In genomic region chr3:73036694-73037368, GRCh38 we compare ENCODE assay signal across 14 cellular contexts. TPM values are rescaled to one million over a fixed set of nuclear protein-coding genes. Genes with fewer than 3 reads are reported as not detected.
DNase-seq lines count a peak whose midpoint lies in the region; ATAC-seq, FAIRE-seq and TF ChIP-seq lines count a peak whose summit lies in the region.
"Had no signal": no experiment of that assay in that cellular context is flagged by ENCODE, and none has a peak within 500 bp of the region (broad histone marks: within the 10 kb centered on the region; RNA-seq: fewer than 3 reads in every experiment).

No MANE protein-coding gene starts in this region.

- H2AFZ ChIP-seq in HepG2 (ENCODE audit: low read length) (no peak overlapping the region), hepatocyte (no peak overlapping the region)

- POLR2A ChIA-PET in HepG2 (lab: Yijun Ruan, JAX) = no interaction called here
- POLR2A ChIA-PET in WTC11 (lab: Charles Lee) = interaction anchor here (0.5 kb wide), 1 partner anchor 98 kb away, joined by 3 read pairs; no protein-coding TSS in a partner anchor
- POLR2A ChIA-PET in HEK293T (lab: Yijun Ruan, JAX) = no interaction called here

- H3K9me2 ChIP-seq in hepatocyte (replicated peaks; ENCODE audit: insufficient read depth) = no peaks in the 10 kb centered on the region

- H3K4me1 ChIP-seq in HepG2 (ENCODE audit: insufficient read depth, low read length) = peaks cover 96% of the 10 kb centered on the region
- peaks cover 0 to 40% (median 10%) of the 10 kb centered on the region in 4 donors for H3K4me1 ChIP-seq in right lobe of liver
- peaks cover 12% of the 10 kb centered on the region for H3K4me1 ChIP-seq in hepatocyte (ENCODE audit: insufficient read depth)

- H3K36me3 Mint-ChIP-seq in WTC11 = no peaks in the 10 kb centered on the region

- H3K27ac Mint-ChIP-seq in WTC11 = peak overlapping the region; percentile 77; the same call in 1 of the 2 replicates

- WGBS in HepG2 (ENCODE audit: low lambda C conversion rate) = 82% methylated on average over 3 of the region's 3 CpGs
- WGBS in right lobe of liver (ENCODE audit: insufficient coverage, low coverage, low lambda C conversion rate, missing lambda C conversion rate) = 64% methylated on average over 3 of the region's 3 CpGs
- WGBS in hepatocyte (ENCODE audit: low lambda C conversion rate, missing lambda C conversion rate) = 57% methylated on average over 3 of the region's 3 CpGs

- H3K36me3 ChIP-seq in HepG2 (replicated peaks in 1 of 2; ENCODE audit: control insufficient read depth in 1 of 2, insufficient read depth in 2 of 2, low read length in 2 of 2) = peaks cover 1 to 2% of the 10 kb centered on the region in 2 experiments; a peak in 1 of 5 replicates
- no peaks in the 10 kb centered on the region for H3K36me3 ChIP-seq in right lobe of liver
- H3K36me3 ChIP-seq in hepatocyte (replicated peaks; ENCODE audit: insufficient read depth, low read depth) = no peaks in the 10 kb centered on the region
- H3K36me3 ChIP-seq: gastroesophageal sphincter had no signal

- TF ChIP-seq EP300 in HepG2 (IDR thresholded peaks at IDR 0.05; ENCODE audit: low read depth in 2 of 2, low read length in 2 of 2) (no peak), HepG2 (CRISPR knock-in tag; IDR thresholded peaks at IDR 0.05; ENCODE audit: borderline replicate concordance) (no peak)

- H3K9me3 ChIP-seq in HepG2 (ENCODE audit: low read length) (no peaks in the 10 kb centered on the region), right lobe of liver (no peaks in the 10 kb centered on the region), hepatocyte (ENCODE audit: low read depth) (no peaks in the 10 kb centered on the region)
- H3K9me3 ChIP-seq: gastroesophageal sphincter had no signal

- peaks cover 80% of the 10 kb centered on the region for H3K4me1 Mint-ChIP-seq in WTC11

- H3K9ac ChIP-seq in HepG2 (ENCODE audit: insufficient read depth, low read depth, low read length) = no peak overlapping the region

- peaks cover 98% of the 10 kb centered on the region for H3K79me2 ChIP-seq in HepG2 (ENCODE audit: insufficient read depth, low read length)
- no peaks in the 10 kb centered on the region for H3K79me2 ChIP-seq in hepatocyte

- H3K27me3 ChIP-seq in HepG2 (ENCODE audit: control insufficient read depth in 1 of 2, insufficient read depth in 2 of 2, low read length in 2 of 2) (no peaks in the 10 kb centered on the region), right lobe of liver (no peaks in the 10 kb centered on the region), hepatocyte (no peaks in the 10 kb centered on the region)
- H3K27me3 ChIP-seq: gastroesophageal sphincter had no signal

- CTCF ChIA-PET in HepG2 (lab: Yijun Ruan, JAX; ENCODE audit: low intra/inter-chr PET ratio, low total read pairs) = no interaction called here
- CTCF ChIA-PET in WTC11 (lab: Charles Lee) = no interaction called here
- CTCF ChIA-PET in HEK293T (lab: Yijun Ruan, JAX) = no interaction called here

- no peak for FAIRE-seq in HepG2 (lab: Jason Lieb, UNC)

- no peak for TF ChIP-seq POLR2A in HepG2 (IDR thresholded peaks at IDR 0.05; ENCODE audit: insufficient read depth in 1 of 2, low read depth in 2 of 2, low read length in 2 of 2)
- no peak for TF ChIP-seq POLR2A in right lobe of liver (IDR thresholded peaks at IDR 0.05)

- no peak for TF ChIP-seq CTCF in HepG2 (CRISPR knock-in tag; IDR thresholded peaks at IDR 0.05)
- no peak for TF ChIP-seq CTCF in right lobe of liver (IDR thresholded peaks at IDR 0.05)
- no peak for TF ChIP-seq CTCF in WTC11 (IDR thresholded peaks at IDR 0.05)
- TF ChIP-seq CTCF in hepatocyte (IDR thresholded peaks at IDR 0.05; ENCODE audit: poor library complexity) = no peak

- no peak for DNase-seq in HepG2 (ENCODE audit: low spot score)
- no peak for DNase-seq in right lobe of liver
- no peak for DNase-seq in WTC11 (ENCODE audit: low spot score)
- no peak for DNase-seq in hepatocyte (ENCODE audit: low spot score)
- no peak for DNase-seq in SKM-1 treated with dmso at 0.1 percent for 144 hours (lab: John Stamatoyannopoulos, UW; ENCODE audit: unreplicated experiment)
- DNase-seq in midbrain (lab: John Stamatoyannopoulos, UW) = no peak
- no peak for DNase-seq in HEK293T (ENCODE audit: extremely low spot score)
- DNase-seq: activated CD4-positive, alpha-beta T cell treated with anti-CD3 and anti-CD28 coated beads, Interleukin-2, amount 50 U/mL, for 48 hours; central memory CD4-positive, alpha-beta T cell; left colon; NCI-H446 treated with DMSO at 0.1 percent for 48 hours; stimulated activated CD4-positive, alpha-beta T cell treated with anti-CD3 and anti-CD28 coated beads, Interleukin-4, amount 100 ng/mL, for 24 hours had no signal

- no peaks in the 10 kb centered on the region for H3K27me3 Mint-ChIP-seq in WTC11 (ENCODE audit: low read depth)

- H4K20me1 ChIP-seq in HepG2 (ENCODE audit: insufficient read depth, low read length) = peaks cover 93% of the 10 kb centered on the region
- H4K20me1 ChIP-seq in hepatocyte (ENCODE audit: insufficient read depth, poor library complexity, severe bottlenecking) = peaks cover 99% of the 10 kb centered on the region

- H3K4me3 ChIP-seq in HepG2 (replicated peaks in 1 of 3; ENCODE audit: insufficient read depth in 1 of 3, low read depth in 2 of 3, low read length in 3 of 3) = no peak overlapping the region
- H3K4me3 ChIP-seq in right lobe of liver = no peak overlapping the region
- no peak overlapping the region for H3K4me3 ChIP-seq in hepatocyte
- H3K4me3 ChIP-seq: gastroesophageal sphincter had no signal

- in situ Hi-C loops in HepG2 (cut with HindIII; ENCODE audit: extremely low pct_ligation_motif_present, low pct_unique_long_range_greater_than_20kb) = no loop called here

- H3K9me3 Mint-ChIP-seq in WTC11 = no peaks in the 10 kb centered on the region

- BruUV-seq in HepG2 (replicated peaks; lab: Mats Ljungman, UMichigan) = no TSS peak

- no peak overlapping the region for H3K4me3 Mint-ChIP-seq in WTC11

- no peak for ATAC-seq in HepG2
- no peak for ATAC-seq in right lobe of liver
- ATAC-seq in WTC11 = no peak
- no peak for ATAC-seq in GM21447 (IDR thresholded peaks at IDR 0.05; ENCODE audit: unreplicated experiment)
- ATAC-seq: gastroesophageal sphincter had no signal

- H3K4me2 ChIP-seq in HepG2 (ENCODE audit: low read depth, low read length) = no peak overlapping the region
- no peak overlapping the region for H3K4me2 ChIP-seq in hepatocyte

- intact Hi-C loops in HepG2 (cut with micrococcal nuclease; ENCODE audit: unreplicated experiment) = no loop called here
- intact Hi-C loops in right lobe of liver (cut with DNase I) = no loop called here

- H3K27ac ChIP-seq in HepG2 (ENCODE audit: extremely low read length, insufficient read depth, low read length) (peak overlapping the region; percentile 48), right lobe of liver (no peak overlapping the region), hepatocyte (peak overlapping the region; percentile 21)
- H3K27ac ChIP-seq: gastroesophageal sphincter had no signal

- TF ChIP-seq RAD21 in HepG2 (CRISPR knock-in tag; IDR thresholded peaks at IDR 0.05) = no peak

RNA-seq across cellular contexts. Expression of gene EBLN2, which starts 24.6 kb away (rescaled TPM):
- total RNA-seq in HepG2 (2016; rRNA removed; fragmentation: Illumina TruSeq; extraction: Trizol) = 1.3 and 8.3 TPM in 2 replicates
- total RNA-seq in HepG2 (2016; cell fraction: cytosol; rRNA removed; fragmentation: Illumina TruSeq; extraction: Trizol; ENCODE audit: low read depth) = 3.8 and 3.9 TPM in 2 replicates
- total RNA-seq in HepG2 (2016; cell fraction: insoluble cytoplasmic fraction; rRNA removed; fragmentation: Illumina TruSeq; extraction: Trizol) = 0.92 and 8.0 TPM in 2 replicates
- total RNA-seq in HepG2 (2016; cell fraction: membrane; rRNA removed; fragmentation: Illumina TruSeq; extraction: Trizol) = 6.1 and 8.1 TPM in 2 replicates
- 22.4 and 25.8 TPM in 2 replicates for total RNA-seq in HepG2 (2016; cell fraction: nucleus; rRNA removed; fragmentation: Illumina TruSeq; extraction: Trizol)
- 2.6 and 3.3 TPM in 2 replicates for polyA plus RNA-seq in HepG2 (2011; rRNA removed)
- polyA plus RNA-seq in HepG2 (2011; cell fraction: cytosol; rRNA removed) = 0.21 and 0.36 TPM in 2 replicates
- polyA plus RNA-seq in HepG2 (2011; cell fraction: nucleus; rRNA removed) = 8.2 and 8.5 TPM in 2 replicates
- 1.7 and 1.9 TPM in 2 replicates for polyA plus RNA-seq in HepG2 (2012)
- not detected in 2 replicates for polyA plus RNA-seq in HepG2 (2016; cell fraction: cytosol; fragmentation: Illumina TruSeq; extraction: Trizol; ENCODE audit: low read depth)
- polyA plus RNA-seq in HepG2 (2016; cell fraction: insoluble cytoplasmic fraction; fragmentation: Illumina TruSeq; extraction: Trizol; ENCODE audit: low read depth) = 0.22 and 0.33 TPM in 2 replicates
- not detected in 2 replicates for polyA plus RNA-seq in HepG2 (2016; cell fraction: membrane; fragmentation: Illumina TruSeq; extraction: Trizol; ENCODE audit: low read depth)
- polyA plus RNA-seq in HepG2 (2016; cell fraction: nucleus; fragmentation: Illumina TruSeq; extraction: Trizol; ENCODE audit: insufficient read depth, low read depth) = 22.5 and 23.0 TPM in 2 replicates
- polyA minus RNA-seq in HepG2 (2011; rRNA and poly(A)+ RNA removed; ENCODE audit: low replicate concordance) = 6.9 and 7.2 TPM in 2 replicates
- polyA minus RNA-seq in HepG2 (2011; cell fraction: cytosol; rRNA and poly(A)+ RNA removed) = 0.99 and 1.4 TPM in 2 replicates
- polyA minus RNA-seq in HepG2 (2011; cell fraction: nucleus; rRNA and poly(A)+ RNA removed) = 46.7 and 49.7 TPM in 2 replicates
- total RNA-seq in right lobe of liver = 1 to 10 TPM; 1.5 to 3.8 (median 1.7) TPM
- total RNA-seq in WTC11 (2021) = 2.3 to 4.3 TPM (median 3.1 TPM) in 3 replicates
- total RNA-seq in hepatocyte = 5.5 and 9.3 TPM in 2 replicates
- 5.8 and 6.1 TPM in 2 replicates for polyA plus RNA-seq in hepatocyte

RNA-seq across cellular contexts. Expression of gene PPP4R2, which starts 40.2 kb away (rescaled TPM):
- total RNA-seq in HepG2 (2016; rRNA removed; fragmentation: Illumina TruSeq; extraction: Trizol) (161 and 236 TPM in 2 replicates), right lobe of liver (10 to 100 TPM; 23.7 to 56.1 (median 42.3) TPM), WTC11 (2021) (70.3 to 80.4 TPM (median 78.1 TPM) in 3 replicates), hepatocyte (81.8 and 91.4 TPM in 2 replicates)
- total RNA-seq in HepG2 (2016; cell fraction: cytosol; rRNA removed; fragmentation: Illumina TruSeq; extraction: Trizol; ENCODE audit: low read depth) = 18.1 and 21.7 TPM in 2 replicates
- total RNA-seq in HepG2 (2016; cell fraction: insoluble cytoplasmic fraction; rRNA removed; fragmentation: Illumina TruSeq; extraction: Trizol) = 150 and 234 TPM in 2 replicates
- total RNA-seq in HepG2 (2016; cell fraction: membrane; rRNA removed; fragmentation: Illumina TruSeq; extraction: Trizol) = 72.3 and 89.6 TPM in 2 replicates
- total RNA-seq in HepG2 (2016; cell fraction: nucleus; rRNA removed; fragmentation: Illumina TruSeq; extraction: Trizol) = 79.4 and 87.0 TPM in 2 replicates
- polyA plus RNA-seq in HepG2 (2011; rRNA removed) (15.7 and 22.3 TPM in 2 replicates), hepatocyte (51.0 and 58.8 TPM in 2 replicates)
- polyA plus RNA-seq in HepG2 (2011; cell fraction: cytosol; rRNA removed) = 6.1 and 10.5 TPM in 2 replicates
- polyA plus RNA-seq in HepG2 (2011; cell fraction: nucleus; rRNA removed) = 8.1 and 12.7 TPM in 2 replicates
- 28.4 and 56.3 TPM in 2 replicates for polyA plus RNA-seq in HepG2 (2012)
- 6.1 and 6.8 TPM in 2 replicates for polyA plus RNA-seq in HepG2 (2016; cell fraction: cytosol; fragmentation: Illumina TruSeq; extraction: Trizol; ENCODE audit: low read depth)
- polyA plus RNA-seq in HepG2 (2016; cell fraction: insoluble cytoplasmic fraction; fragmentation: Illumina TruSeq; extraction: Trizol; ENCODE audit: low read depth) = 118 and 119 TPM in 2 replicates
- polyA plus RNA-seq in HepG2 (2016; cell fraction: membrane; fragmentation: Illumina TruSeq; extraction: Trizol; ENCODE audit: low read depth) = 23.0 and 29.4 TPM in 2 replicates
- 77.6 and 79.2 TPM in 2 replicates for polyA plus RNA-seq in HepG2 (2016; cell fraction: nucleus; fragmentation: Illumina TruSeq; extraction: Trizol; ENCODE audit: insufficient read depth, low read depth)
- polyA minus RNA-seq in HepG2 (2011; rRNA and poly(A)+ RNA removed; ENCODE audit: low replicate concordance) = 2.8 and 5.1 TPM in 2 replicates
- polyA minus RNA-seq in HepG2 (2011; cell fraction: cytosol; rRNA and poly(A)+ RNA removed) = 32.5 and 44.9 TPM in 2 replicates
- polyA minus RNA-seq in HepG2 (2011; cell fraction: nucleus; rRNA and poly(A)+ RNA removed) = 52.5 and 52.7 TPM in 2 replicates

Comparison
In these comparisons a context has a peak if more than half of its experiments do, and no peak if none do; other contexts are left out.
1. H3K27ac ChIP-seq: peak in HepG2 (single experiment) and hepatocyte (single experiment); none in right lobe of liver (0 of 3).